Comparison of ENCODE assay signal across 8 cellular contexts in the genomic region with DNA sequence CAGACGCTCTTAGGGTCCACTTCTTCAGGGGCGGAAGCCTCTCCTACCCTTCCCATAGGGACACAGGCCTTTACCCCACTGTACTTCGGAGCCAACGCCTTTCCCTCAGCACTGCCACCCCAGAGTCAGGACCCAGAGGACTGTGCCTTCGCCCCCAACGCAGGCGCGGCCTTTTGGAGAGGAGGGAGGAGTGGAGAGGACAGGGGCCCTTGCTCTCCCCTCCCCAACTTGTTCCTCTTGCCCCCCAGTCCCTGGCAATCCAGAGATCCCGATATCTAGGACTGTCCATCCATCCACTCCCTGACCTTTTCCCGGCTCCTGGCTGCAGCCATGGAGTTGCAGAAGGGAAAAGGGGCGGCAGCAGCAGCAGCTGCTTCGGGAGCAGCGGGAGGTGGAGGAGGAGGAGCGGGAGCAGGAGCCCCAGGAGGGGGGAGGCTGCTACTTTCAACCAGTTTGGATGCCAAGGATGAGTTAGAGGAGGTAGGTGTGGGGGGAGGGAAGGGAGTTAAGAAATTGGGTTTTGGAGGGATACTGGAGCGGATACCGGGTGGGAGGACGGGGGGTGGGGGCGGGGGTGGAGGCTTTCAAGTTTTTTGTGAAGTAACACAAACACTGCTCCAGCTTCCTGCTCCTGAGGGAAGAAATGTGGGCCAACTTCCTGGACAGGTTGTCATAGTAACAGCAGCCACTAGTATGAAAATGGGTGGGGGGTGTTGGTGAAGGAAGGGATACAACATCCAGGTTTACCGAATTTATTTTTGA. TPM values are rescaled to one million over a fixed set of nuclear protein-coding genes. Genes with fewer than 3 reads are reported as not detected.
DNase-seq lines count a peak whose midpoint lies in the region.

No MANE protein-coding gene starts in this region.

- peak overlapping the region; percentile 96 for H3K4me3 ChIP-seq in Karpas-422 (ENCODE audit: low read length)

- H3K9me3 ChIP-seq in Karpas-422 (ENCODE audit: low read length): no peaks in the 10 kb centered on the region

- no peaks in the 10 kb centered on the region for H3K36me3 ChIP-seq in Karpas-422 (ENCODE audit: insufficient read depth, low read length)

- peak overlapping the region; percentile 93 for H3K4me3 Mint-ChIP-seq in T-helper 2 cell treated with Interferon-gamma antibody and Interleukin-4, amounts not matched to agents 5 μg/mL and 100 μg/mL, for 36 hours

- peaks cover 20% of the 10 kb centered on the region for H3K36me3 Mint-ChIP-seq in T-helper 2 cell treated with Interferon-gamma antibody and Interleukin-4, amounts not matched to agents 5 μg/mL and 100 μg/mL, for 36 hours (ENCODE audit: low read depth)

- no peaks in the 10 kb centered on the region for H3K9me3 Mint-ChIP-seq in T-helper 2 cell treated with Interferon-gamma antibody and Interleukin-4, amounts not matched to agents 5 μg/mL and 100 μg/mL, for 36 hours

- no peaks in the 10 kb centered on the region for H3K9me2 ChIP-seq in Karpas-422 (replicated peaks; ENCODE audit: insufficient read depth, low read length)

- H3K27me3 ChIP-seq in Karpas-422 (ENCODE audit: low read length) (no peaks in the 10 kb centered on the region), layer of hippocampus (ENCODE audit: control insufficient read depth, insufficient read depth, low read length) (no peaks in the 10 kb centered on the region)

- no peaks in the 10 kb centered on the region for H4K20me1 ChIP-seq in Karpas-422 (ENCODE audit: insufficient read depth, low read depth, low read length)

- H3K27ac ChIP-seq in Karpas-422 (ENCODE audit: low read length) (peak overlapping the region; percentile 81), layer of hippocampus (ENCODE audit: low read depth, low read length) (peak overlapping the region; percentile 96)

- H3K27ac Mint-ChIP-seq in T-helper 2 cell treated with Interferon-gamma antibody and Interleukin-4, amounts not matched to agents 5 μg/mL and 100 μg/mL, for 36 hours: peak overlapping the region; percentile 95

- peaks cover 43% of the 10 kb centered on the region for H3K79me2 ChIP-seq in Karpas-422 (ENCODE audit: low read length)

- DNase-seq in DMS53 treated with DMSO at 0.1 percent for 48 hours (lab: John Stamatoyannopoulos, UW; ENCODE audit: unreplicated experiment) (peak; percentile 11), Karpas-422 (peak; percentile 61), OCI-M2 (lab: John Stamatoyannopoulos, UW; ENCODE audit: unreplicated experiment) (no peak), GM19238 (ENCODE audit: insufficient read length, low spot score) (no peak)
- no peak for DNase-seq in T-helper 2 cell treated with Interferon-gamma antibody and Interleukin-4, amounts not matched to agents 5 μg/mL and 100 μg/mL, for 36 hours (ENCODE audit: low spot score)
- peak; percentile 6 for DNase-seq in central memory CD4-positive, alpha-beta T cell
- peak; percentile 5 for DNase-seq in stimulated activated CD4-positive, alpha-beta T cell treated with anti-CD3 and anti-CD28 coated beads, Interleukin-1b, Interleukin-23, amount 100 ng/mL, for 48 hours

- H2AFZ ChIP-seq in Karpas-422 (ENCODE audit: low read length): no peak overlapping the region

- H3K4me1 ChIP-seq in Karpas-422 (ENCODE audit: low read length): peaks cover 30% of the 10 kb centered on the region

- peak overlapping the region; percentile 97 for H3K9ac ChIP-seq in Karpas-422 (ENCODE audit: low read length)

- H3K4me2 ChIP-seq in Karpas-422 (ENCODE audit: low read depth, low read length, poor library complexity, severe bottlenecking): peak overlapping the region; percentile 98

- H3K27me3 Mint-ChIP-seq in T-helper 2 cell treated with Interferon-gamma antibody and Interleukin-4, amounts not matched to agents 5 μg/mL and 100 μg/mL, for 36 hours (ENCODE audit: low read depth): no peaks in the 10 kb centered on the region

- peaks cover 28% of the 10 kb centered on the region for H3K4me1 Mint-ChIP-seq in T-helper 2 cell treated with Interferon-gamma antibody and Interleukin-4, amounts not matched to agents 5 μg/mL and 100 μg/mL, for 36 hours (ENCODE audit: low read depth)

RNA-seq across cellular contexts. Expression of gene INTS3, which starts 0.6 kb away (rescaled TPM):
- total RNA-seq in Karpas-422 (2014; rRNA removed; shearing (Covaris generic); ENCODE audit: low replicate concordance): 36.3 and 65.4 TPM in 2 replicates

RNA-seq across cellular contexts. Expression of gene SLC27A3, which starts 46.7 kb away (rescaled TPM):
- 4.4 and 18.1 TPM in 2 replicates for total RNA-seq in Karpas-422 (2014; rRNA removed; shearing (Covaris generic); ENCODE audit: low replicate concordance)

RNA-seq across cellular contexts. Expression of gene NPR1, which starts 50.0 kb away (rescaled TPM):
- total RNA-seq in Karpas-422 (2014; rRNA removed; shearing (Covaris generic); ENCODE audit: low replicate concordance): not detected in 2 replicates

RNA-seq across cellular contexts. Expression of gene ILF2, which starts 57.7 kb away (rescaled TPM):
- 146 and 178 TPM in 2 replicates for total RNA-seq in Karpas-422 (2014; rRNA removed; shearing (Covaris generic); ENCODE audit: low replicate concordance)

Comparison
In these comparisons a context has a peak if more than half of its experiments do, and no peak if none do; other contexts are left out.
1. DNase-seq: peak in DMS53 treated with DMSO at 0.1 percent for 48 hours (single experiment), Karpas-422 (single experiment), central memory CD4-positive, alpha-beta T cell (single experiment) and stimulated activated CD4-positive, alpha-beta T cell treated with anti-CD3 and anti-CD28 coated beads, Interleukin-1b, Interleukin-23, amount 100 ng/mL, for 48 hours (single experiment); none in T-helper 2 cell treated with Interferon-gamma antibody and Interleukin-4, amounts not matched to agents 5 μg/mL and 100 μg/mL, for 36 hours (single experiment), OCI-M2 (single experiment) and GM19238 (single experiment).